In the genomic region with DNA sequence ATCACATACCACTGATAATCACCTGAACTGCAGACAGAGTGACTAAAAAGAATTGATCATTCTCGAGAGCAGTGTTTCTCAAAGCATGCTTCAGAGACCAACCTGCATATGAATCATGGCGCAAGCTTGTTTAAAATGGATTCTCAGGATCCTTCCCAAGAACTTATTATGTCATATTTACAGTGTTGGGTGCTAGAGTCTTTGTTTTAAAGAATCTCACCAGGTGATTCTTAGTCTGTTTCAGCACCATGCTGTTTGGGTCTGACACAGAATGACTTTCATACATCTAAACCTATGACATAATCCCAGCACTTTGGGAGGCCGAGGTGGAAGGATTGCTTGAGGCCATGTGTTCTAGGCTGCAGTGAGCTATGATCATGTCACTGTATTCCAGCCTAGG, we compare ENCODE assay signal across 27 cellular contexts. TPM values are rescaled to one million over a fixed set of nuclear protein-coding genes. Genes with fewer than 3 reads are reported as not detected.
"Had no signal": no experiment of that assay in that cellular context is flagged by ENCODE, and none has a peak within 500 bp of the region (broad histone marks: within the 10 kb centered on the region; RNA-seq: fewer than 3 reads in every experiment).

No MANE protein-coding gene starts in this region.

- H3K4me1 ChIP-seq: gastrocnemius medialis, heart left ventricle, parathyroid adenoma, prostate gland, thyroid gland had no signal

- ATAC-seq: effector memory CD8-positive, alpha-beta T cell; gastrocnemius medialis; heart left ventricle; left lobe of liver; mucosa of descending colon; natural killer cell treated with Interleukin-12 subunit alpha and Interleukin-12 subunit beta and Interleukin-15 and Interleukin-18, amount 100 ng/mL, for 72 hours; right cardiac atrium; stimulated activated naive CD8-positive, alpha-beta T cell treated with anti-CD3 and anti-CD28 coated beads, Interleukin-15, amount 100 ng/mL, for 72 hours had no signal

- H3K36me3 Mint-ChIP-seq: mesothelial cell of epicardium; naive B cell; natural killer cell treated with Interleukin-12 subunit alpha and Interleukin-12 subunit beta and Interleukin-15 and Interleukin-18, amount 100 ng/mL, for 72 hours; type B pancreatic cell had no signal

- H3K27ac Mint-ChIP-seq: effector memory CD8-positive, alpha-beta T cell; mesothelial cell of epicardium; natural killer cell treated with Interleukin-12 subunit alpha and Interleukin-12 subunit beta and Interleukin-15 and Interleukin-18, amount 100 ng/mL, for 72 hours; type B pancreatic cell had no signal

- H3K9me3 Mint-ChIP-seq: effector memory CD8-positive, alpha-beta T cell; mesothelial cell of epicardium; naive B cell; natural killer cell treated with Interleukin-12 subunit alpha and Interleukin-12 subunit beta and Interleukin-15 and Interleukin-18, amount 100 ng/mL, for 72 hours; neural crest cell; stimulated activated naive CD8-positive, alpha-beta T cell treated with anti-CD3 and anti-CD28 coated beads, Interleukin-15, amount 100 ng/mL, for 72 hours; type B pancreatic cell had no signal

- H3K4me3 ChIP-seq: gastrocnemius medialis, heart left ventricle, lung, mucosa of descending colon, prostate gland, skin epidermis, thyroid gland had no signal

- FAIRE-seq: endometrium, islet of Langerhans had no signal

- DNase-seq: cerebellar nuclear complex; cortex of kidney; effector memory CD8-positive, alpha-beta T cell; gastrocnemius medialis; heart left ventricle; hippocampal formation; mesenchymal stem cell; mucosa of descending colon; naive B cell; right cardiac atrium; stimulated activated CD4-positive, alpha-beta T cell treated with anti-CD3 and anti-CD28 coated beads, Interleukin-15, amount 100 ng/mL, for 24 hours; stimulated activated CD4-positive, alpha-beta T cell treated with anti-CD3 and anti-CD28 coated beads, Interleukin-2, amount 100 ng/mL, for 48 hours; stimulated activated naive CD4-positive, alpha-beta T cell; stimulated activated naive CD8-positive, alpha-beta T cell treated with anti-CD3 and anti-CD28 coated beads, Interleukin-15, amount 100 ng/mL, for 72 hours; thyroid gland had no signal

- H3K9me3 ChIP-seq: gastrocnemius medialis, heart left ventricle, mucosa of descending colon, neutrophil, prostate gland, thyroid gland had no signal

- H3K36me3 ChIP-seq: gastrocnemius medialis, heart left ventricle, neutrophil, prostate gland, thyroid gland had no signal

- H3K27ac ChIP-seq: gastrocnemius medialis, heart left ventricle, neutrophil, parathyroid adenoma, prostate gland, skin epidermis, thyroid gland had no signal

- H3K4me1 Mint-ChIP-seq: neural crest cell; stimulated activated naive CD8-positive, alpha-beta T cell treated with anti-CD3 and anti-CD28 coated beads, Interleukin-15, amount 100 ng/mL, for 72 hours had no signal

- H3K4me3 Mint-ChIP-seq: effector memory CD8-positive, alpha-beta T cell; mesothelial cell of epicardium; naive B cell; natural killer cell treated with Interleukin-12 subunit alpha and Interleukin-12 subunit beta and Interleukin-15 and Interleukin-18, amount 100 ng/mL, for 72 hours; neural crest cell; stimulated activated naive CD8-positive, alpha-beta T cell treated with anti-CD3 and anti-CD28 coated beads, Interleukin-15, amount 100 ng/mL, for 72 hours; type B pancreatic cell had no signal

- H3K27me3 ChIP-seq: gastrocnemius medialis, heart left ventricle, neutrophil, thyroid gland had no signal

RNA-seq across cellular contexts. Expression of a gene that starts 39.3 kb away (rescaled TPM):
- total RNA-seq: natural killer cell treated with Interleukin-12 subunit alpha and Interleukin-12 subunit beta and Interleukin-15 and Interleukin-18, amount 100 ng/mL, for 72 hours had no signal
